Comparison of ENCODE assay signal across 9 cellular contexts in genomic region chr21:38140192-38140905, GRCh38.
DNase-seq lines count a peak whose midpoint lies in the region; ATAC-seq, FAIRE-seq and TF ChIP-seq lines count a peak whose summit lies in the region.
"Had no signal": no experiment of that assay in that cellular context is flagged by ENCODE, and none has a peak within 500 bp of the region (broad histone marks: within the 10 kb centered on the region; RNA-seq: fewer than 3 reads in every experiment).

No MANE protein-coding gene starts in this region.

- intact Hi-C loops in endothelial cell of umbilical vein (cut with micrococcal nuclease), result no loop called here

- dilution Hi-C loops in endothelial cell of umbilical vein (cut with MboI; ENCODE audit: extremely low pct_ligation_motif_present, low sequenced_read_pairs), result no loop called here

- peaks cover 27% of the 10 kb centered on the region for H3K9me3 Mint-ChIP-seq in nephron
- H3K9me3 Mint-ChIP-seq in glutamatergic neuron (ENCODE audit: unreplicated experiment), result peaks cover 5% of the 10 kb centered on the region

- H3K27me3 Mint-ChIP-seq in nephron (ENCODE audit: low read depth) (no peaks in the 10 kb centered on the region), glutamatergic neuron (ENCODE audit: unreplicated experiment) (peaks cover 5% of the 10 kb centered on the region)

- CTCF ChIA-PET in endothelial cell of umbilical vein (lab: Charles Lee), result interaction anchor here (1.1 to 1.7 kb wide), 5 partner anchors 12 to 30 kb away, joined by 3 to 7 read pairs (median 3); no protein-coding TSS in a partner anchor

- no peak overlapping the region for H3K4me2 ChIP-seq in endothelial cell of umbilical vein (ENCODE audit: insufficient read depth, low read length)

- in situ Hi-C loops in G401 (cut with HindIII; ENCODE audit: low sequenced_read_pairs), result no loop called here

- H3K27ac Mint-ChIP-seq in nephron (peak overlapping the region; percentile 46 to 70 (median 67)), glutamatergic neuron (ENCODE audit: unreplicated experiment) (no peak overlapping the region)

- POLR2A ChIA-PET in endothelial cell of umbilical vein (lab: Charles Lee), result no interaction called here

- DNase-seq in G401 (ENCODE audit: low spot score), result peak; percentile 8
- peak; percentile 59 to 83 for DNase-seq in NCI-H446 (lab: John Stamatoyannopoulos, UW)
- DNase-seq in endothelial cell of umbilical vein (ENCODE audit: low read depth, low spot score), result peak; percentile 34
- no peak for DNase-seq in GM10266 (ENCODE audit: extremely low spot score)
- DNase-seq in glutamatergic neuron, result no peak
- DNase-seq: T-helper 9 cell had no signal

- FAIRE-seq in endothelial cell of umbilical vein (lab: Jason Lieb, UNC), result no peak

- H3K9me1 ChIP-seq in endothelial cell of umbilical vein (replicated peaks; ENCODE audit: control insufficient read depth, extremely low read depth, insufficient read depth, low read length), result no peaks in the 10 kb centered on the region

- H3K4me3 ChIP-seq in endothelial cell of umbilical vein (replicated peaks in 1 of 3; ENCODE audit: insufficient read depth in 1 of 3, low read depth in 1 of 3, low read length in 3 of 3), result no peak overlapping the region

- BruUV-seq in endothelial cell of umbilical vein (replicated peaks; lab: Mats Ljungman, UMichigan), result no TSS peak

- H3K79me2 ChIP-seq in endothelial cell of umbilical vein (ENCODE audit: control insufficient read depth, insufficient read depth, low read length), result no peaks in the 10 kb centered on the region

- H3K4me1 ChIP-seq in endothelial cell of umbilical vein (ENCODE audit: control insufficient read depth, extremely low read depth, insufficient read depth, low read length), result no peaks in the 10 kb centered on the region

- H3K36me3 Mint-ChIP-seq in nephron (ENCODE audit: low read depth) (peaks cover 1% of the 10 kb centered on the region), glutamatergic neuron (ENCODE audit: unreplicated experiment) (peaks cover 22% of the 10 kb centered on the region)

- ATAC-seq in HG03460 (IDR thresholded peaks at IDR 0.05; ENCODE audit: unreplicated experiment), result no peak
- no peak for ATAC-seq in GM21737 (IDR thresholded peaks at IDR 0.05; ENCODE audit: unreplicated experiment)

- TF ChIP-seq POLR2A in endothelial cell of umbilical vein (IDR thresholded peaks at IDR 0.05; ENCODE audit: low read depth, low read length), result no peak

- H3K27ac ChIP-seq in endothelial cell of umbilical vein (ENCODE audit: insufficient read depth, low read depth, low read length), result no peak overlapping the region

- H2AFZ ChIP-seq in endothelial cell of umbilical vein (ENCODE audit: low read depth, low read length), result no peak overlapping the region

- no peak overlapping the region for H3K9ac ChIP-seq in endothelial cell of umbilical vein (replicated peaks; ENCODE audit: extremely low read depth, insufficient read depth, low read length)

- no peak for TF ChIP-seq CTCF in endothelial cell of umbilical vein (IDR thresholded peaks at IDR 0.05; ENCODE audit: extremely low read depth in 1 of 2, insufficient read depth in 1 of 2, low read depth in 1 of 2, low read length in 2 of 2)
- no peak for TF ChIP-seq CTCF in nephron (IDR thresholded peaks at IDR 0.05; ENCODE audit: unreplicated experiment in 3 of 3)
- no peak for TF ChIP-seq CTCF in GM10266 (IDR thresholded peaks at IDR 0.05; ENCODE audit: control insufficient read depth, insufficient read depth, low read depth, missing control alignments)
- no peak for TF ChIP-seq CTCF in glutamatergic neuron (IDR thresholded peaks at IDR 0.05; ENCODE audit: partially characterized antibody, unreplicated experiment)

- no peaks in the 10 kb centered on the region for H3K9me3 ChIP-seq in endothelial cell of umbilical vein (replicated peaks; ENCODE audit: control insufficient read depth, insufficient read depth, low read length)

- H3K27me3 ChIP-seq in endothelial cell of umbilical vein (ENCODE audit: control insufficient read depth in 2 of 2, insufficient read depth in 2 of 2, low read length in 2 of 2), result peaks cover 0 to 12% of the 10 kb centered on the region in 2 experiments

- H3K36me3 ChIP-seq in endothelial cell of umbilical vein (ENCODE audit: control insufficient read depth in 2 of 2, extremely low read depth in 1 of 2, insufficient read depth in 2 of 2, low read length in 2 of 2), result no peaks in the 10 kb centered on the region

- peaks cover 32% of the 10 kb centered on the region for H3K4me1 Mint-ChIP-seq in nephron
- peaks cover 7% of the 10 kb centered on the region for H3K4me1 Mint-ChIP-seq in glutamatergic neuron (ENCODE audit: low read depth, unreplicated experiment)

- H4K20me1 ChIP-seq in endothelial cell of umbilical vein (replicated peaks; ENCODE audit: control insufficient read depth, extremely low read depth, insufficient read depth, low read length), result no peaks in the 10 kb centered on the region

- H3K4me3 Mint-ChIP-seq in nephron (no peak overlapping the region), glutamatergic neuron (ENCODE audit: unreplicated experiment) (no peak overlapping the region)

TF ChIP-seq in endothelial cell of umbilical vein, 7 proteins besides CTCF, POLR2A, EP300 and RAD21:
- TF ChIP-seq JUN (IDR thresholded peaks at IDR 0.05; ENCODE audit: borderline replicate concordance, insufficient read depth, insufficient read length, low read depth) (no peak), FOS (IDR thresholded peaks at IDR 0.05; ENCODE audit: borderline replicate concordance, insufficient read depth, low read length) (no peak), MAX (IDR thresholded peaks at IDR 0.05; ENCODE audit: insufficient read depth, insufficient read length) (no peak), EZH2 (IDR thresholded peaks at IDR 0.05; ENCODE audit: borderline replicate concordance, low read depth, low read length, severe bottlenecking) (no peak), GATA2 (IDR thresholded peaks at IDR 0.05; ENCODE audit: insufficient read depth, insufficient read length, low read depth, low read length) (no peak)

Comparison
In these comparisons a context has a peak if more than half of its experiments do, and no peak if none do; other contexts are left out.
1. DNase-seq: peak in G401 (single experiment), NCI-H446 (2 of 2) and endothelial cell of umbilical vein (single experiment); none in GM10266 (single experiment) and glutamatergic neuron (single experiment).